ENCODE assay signal across 9 cellular contexts in the genomic region with DNA sequence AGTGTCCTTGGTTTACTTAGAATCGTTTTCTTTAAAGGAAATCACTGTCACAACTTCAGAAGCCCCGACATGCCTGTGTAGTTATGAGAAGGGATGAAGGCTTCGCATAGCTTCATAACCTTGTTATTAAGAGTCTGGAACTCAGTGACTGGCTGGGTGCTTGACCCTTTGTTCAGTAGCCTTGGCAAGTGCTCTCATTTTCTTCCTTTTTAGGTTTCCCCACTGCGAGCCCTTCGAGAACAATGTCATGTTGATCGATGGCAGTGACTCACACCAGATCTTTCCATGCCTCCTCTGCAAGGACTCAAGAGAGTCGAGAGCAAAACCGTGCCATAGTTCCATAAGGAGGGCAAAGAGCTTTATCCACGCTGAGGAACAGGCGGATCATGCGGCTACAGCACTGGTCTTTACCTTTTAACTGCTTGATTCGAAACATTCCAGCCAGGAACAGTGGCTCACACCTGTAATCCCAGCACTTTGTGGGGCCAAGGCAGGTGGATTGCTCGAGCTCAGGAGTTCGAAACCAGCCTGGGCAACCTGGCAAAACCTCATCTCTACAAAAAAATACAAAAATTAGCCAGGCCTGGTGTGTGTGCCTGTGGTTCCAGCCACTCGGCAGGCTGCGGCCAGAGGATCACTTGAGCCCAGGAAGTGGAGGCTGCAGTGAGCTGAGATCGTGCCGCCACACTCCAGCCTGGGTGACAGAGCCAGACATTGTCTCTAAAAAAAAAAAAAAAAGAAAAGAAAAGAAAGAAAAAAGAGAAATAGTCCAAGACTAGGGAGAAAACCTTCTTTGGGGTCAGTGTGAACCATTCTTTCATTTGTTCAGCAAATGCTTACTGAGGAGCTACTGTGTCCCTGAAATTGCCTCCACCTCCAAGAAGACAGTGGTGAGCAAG.
DNase-seq lines count a peak whose midpoint lies in the region; ATAC-seq, FAIRE-seq and TF ChIP-seq lines count a peak whose summit lies in the region.
"Had no signal": no experiment of that assay in that cellular context is flagged by ENCODE, and none has a peak within 500 bp of the region (broad histone marks: within the 10 kb centered on the region; RNA-seq: fewer than 3 reads in every experiment).

No MANE protein-coding gene starts in this region.

- DNase-seq in LoVo (ENCODE audit: low spot score) (peak; percentile 35), bronchial epithelial cell (ENCODE audit: low read depth) (peak; percentile 72), suprapubic skin (ENCODE audit: low spot score in 2 of 2) (peak in 1 of 2 donors; percentile 77), D721Med (ENCODE audit: insufficient read length, low spot score) (no peak), NCI-H1417 (lab: John Stamatoyannopoulos, UW) (no peak), GM12892 (ENCODE audit: insufficient read length) (no peak), foreskin keratinocyte (no peak)
- DNase-seq: activated CD4-positive, alpha-beta T cell treated with anti-CD3 and anti-CD28 coated beads, Interleukin-2, amount 50 U/mL, for 1 hour had no signal

- H3K36me3 ChIP-seq in bronchial epithelial cell (ENCODE audit: control insufficient read depth, insufficient read depth, low read length): no peaks in the 10 kb centered on the region
- H3K36me3 ChIP-seq in liver (ENCODE audit: control insufficient read depth in 4 of 4, insufficient read depth in 3 of 4, low read depth in 1 of 4, low read length in 3 of 4): no peaks in the 10 kb centered on the region
- H3K36me3 ChIP-seq in suprapubic skin: no peaks in the 10 kb centered on the region

- H3K9ac ChIP-seq in liver (ENCODE audit: low read depth in 1 of 2, low read length in 2 of 2): peak overlapping the region in 1 of 2 donors; percentile 56

- no peak for TF ChIP-seq POLR2A in suprapubic skin (IDR thresholded peaks at IDR 0.05)
- TF ChIP-seq POLR2A in GM12892 (IDR thresholded peaks at IDR 0.05; ENCODE audit: low read depth, low read length): no peak

- H3K27ac ChIP-seq in liver (ENCODE audit: low read depth in 1 of 2, low read length in 2 of 2) (peak overlapping the region; percentile 66 to 81), suprapubic skin (peak overlapping the region; percentile 84), foreskin keratinocyte (no peak overlapping the region)

- H3K4me3 ChIP-seq in bronchial epithelial cell (ENCODE audit: low read depth, low read length) (no peak overlapping the region), liver (ENCODE audit: low read depth in 1 of 3, low read length in 3 of 3) (no peak overlapping the region), suprapubic skin (no peak overlapping the region)

- TF ChIP-seq EP300 in suprapubic skin (IDR thresholded peaks at IDR 0.05): peak; percentile 88

- FAIRE-seq in bronchial epithelial cell (lab: Jason Lieb, UNC): no peak
- no peak for FAIRE-seq in D721Med (lab: Jason Lieb, UNC)
- FAIRE-seq in GM12892 (lab: Jason Lieb, UNC): no peak

- 64% methylated on average over 18 of the region's 18 CpGs for WGBS in liver
- WGBS in suprapubic skin: 51% methylated on average over 17 of the region's 18 CpGs

- H3K4me1 ChIP-seq in liver (ENCODE audit: control insufficient read depth in 4 of 4, insufficient read depth in 4 of 4, low read length in 3 of 4) (peaks cover 4 to 14% (median 12%) of the 10 kb centered on the region in 4 donors), suprapubic skin (peaks cover 31% of the 10 kb centered on the region), foreskin keratinocyte (peaks cover 8% of the 10 kb centered on the region)

- peak in 1 of 2 donors; percentile 40 for TF ChIP-seq RAD21 in liver (IDR thresholded peaks at IDR 0.05)

- ATAC-seq in foreskin keratinocyte: no peak

- TF ChIP-seq CTCF in bronchial epithelial cell (IDR thresholded peaks at IDR 0.05; ENCODE audit: insufficient read depth, low read length, severe bottlenecking): no peak
- TF ChIP-seq CTCF in liver (IDR thresholded peaks at IDR 0.05; ENCODE audit: low read depth, low read length, missing input control): no peak
- TF ChIP-seq CTCF in suprapubic skin (IDR thresholded peaks at IDR 0.05): no peak
- no peak for TF ChIP-seq CTCF in D721Med (IDR thresholded peaks at IDR 0.05; ENCODE audit: insufficient read depth, missing control alignments)
- TF ChIP-seq CTCF in foreskin keratinocyte (conservative IDR thresholded peaks at IDR 0.05): no peak

- no peaks in the 10 kb centered on the region for H3K27me3 ChIP-seq in bronchial epithelial cell (ENCODE audit: control insufficient read depth, insufficient read depth, low read length)
- no peaks in the 10 kb centered on the region for H3K27me3 ChIP-seq in liver (ENCODE audit: control insufficient read depth in 4 of 4, insufficient read depth in 4 of 4, low read length in 3 of 4)
- no peaks in the 10 kb centered on the region for H3K27me3 ChIP-seq in suprapubic skin
- H3K27me3 ChIP-seq in foreskin keratinocyte: no peaks in the 10 kb centered on the region

- peaks cover 0 to under 1% (median 0%) of the 10 kb centered on the region in 4 donors for H3K9me3 ChIP-seq in liver (ENCODE audit: control insufficient read depth in 4 of 4, low read length in 3 of 4)
- no peaks in the 10 kb centered on the region for H3K9me3 ChIP-seq in suprapubic skin

TF ChIP-seq in liver, 16 proteins besides CTCF, POLR2A, EP300 and RAD21:
- TF ChIP-seq, protein P1, sequence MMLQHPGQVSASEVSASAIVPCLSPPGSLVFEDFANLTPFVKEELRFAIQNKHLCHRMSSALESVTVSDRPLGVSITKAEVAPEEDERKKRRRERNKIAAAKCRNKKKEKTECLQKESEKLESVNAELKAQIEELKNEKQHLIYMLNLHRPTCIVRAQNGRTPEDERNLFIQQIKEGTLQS (IDR thresholded peaks at IDR 0.05): no peak
- peak; percentile 26 for TF ChIP-seq MAX (IDR thresholded peaks at IDR 0.05)
- peak; percentile 79 for TF ChIP-seq SP1 (IDR thresholded peaks at IDR 0.05)
- no peak for TF ChIP-seq GABPA (IDR thresholded peaks at IDR 0.05 in 1 of 2, conservative IDR thresholded peaks at IDR 0.05 in 1 of 2)
- TF ChIP-seq FOXA1 (IDR thresholded peaks at IDR 0.05): no peak
- TF ChIP-seq HNF4G (IDR thresholded peaks at IDR 0.05): no peak
- TF ChIP-seq JUND (IDR thresholded peaks at IDR 0.05): peak; percentile 82 to 93
- TF ChIP-seq RXRA (IDR thresholded peaks at IDR 0.05): peak; percentile 75 to 80
- TF ChIP-seq TAF1 (conservative IDR thresholded peaks at IDR 0.05): no peak
- TF ChIP-seq HNF4A (conservative IDR thresholded peaks at IDR 0.05): no peak
- peak; percentile 98 for TF ChIP-seq NR2F2 (IDR thresholded peaks at IDR 0.05)
- TF ChIP-seq EGR1 (IDR thresholded peaks at IDR 0.05; ENCODE audit: low read depth in 2 of 2): no peak
- no peak for TF ChIP-seq YY1 (IDR thresholded peaks at IDR 0.05)

Comparison
In these comparisons a context has a peak if more than half of its experiments do, and no peak if none do; other contexts are left out.
1. DNase-seq: peak in LoVo (single experiment) and bronchial epithelial cell (single experiment); none in D721Med (single experiment), NCI-H1417 (0 of 3), GM12892 (single experiment) and foreskin keratinocyte (0 of 2).